In the genomic region with DNA sequence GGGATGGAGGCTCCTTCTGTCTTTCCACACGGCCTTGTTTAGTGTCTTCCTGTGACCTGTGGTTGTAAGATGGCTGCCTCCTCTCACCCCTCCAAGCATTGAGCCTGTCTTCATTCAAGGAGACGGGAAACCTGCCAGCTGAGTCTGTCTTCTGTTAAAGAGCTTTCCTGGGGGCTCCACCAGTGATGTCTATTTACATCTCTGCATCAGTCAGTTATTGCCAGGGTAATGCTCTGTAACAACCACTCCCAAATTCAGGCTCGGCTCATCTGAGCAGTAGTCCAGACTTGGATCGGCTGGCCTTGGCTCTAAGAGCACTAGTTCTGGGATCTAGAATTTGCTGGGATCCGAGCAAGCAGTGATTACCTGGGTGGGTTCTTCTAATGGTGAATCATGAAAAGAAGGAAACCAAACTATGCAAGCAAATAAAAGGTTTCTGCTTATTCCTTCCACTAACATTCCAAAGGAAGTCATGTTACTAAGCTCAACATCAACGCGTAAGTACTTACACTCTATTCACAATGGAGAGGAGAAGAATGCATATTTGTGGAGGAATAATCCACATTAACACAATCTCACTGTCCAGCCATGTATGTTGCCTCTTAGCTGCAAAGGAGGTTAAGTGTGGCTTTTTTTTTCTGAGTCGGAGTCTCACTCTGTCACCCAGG, we compare ENCODE assay signal across 21 cellular contexts.
"Had no signal": no experiment of that assay in that cellular context is flagged by ENCODE, and none has a peak within 500 bp of the region (broad histone marks: within the 10 kb centered on the region; RNA-seq: fewer than 3 reads in every experiment).

No MANE protein-coding gene starts in this region.

- H3K4me1 Mint-ChIP-seq: natural killer cell, neural progenitor cell had no signal

- DNase-seq: activated CD4-positive, alpha-beta T cell treated with anti-CD3 and anti-CD28 coated beads for 4 hours; activated CD4-positive, alpha-beta T cell treated with anti-CD3 and anti-CD28 coated beads, Interleukin-2, amount 50 U/mL, for 4 hours; activated naive CD4-positive, alpha-beta T cell; activated T-cell treated with anti-CD3 and anti-CD28 coated beads for 4 hours; activated T-cell treated with anti-CD3 and anti-CD28 coated beads, Interleukin-2, amount 50 U/mL, for 72 hours; cerebellar nuclear complex; colonic mucosa; kidney glomerular epithelial cell; natural killer cell; occipital lobe; right lobe of liver; stimulated activated CD4-positive, alpha-beta T cell treated with anti-CD3 and anti-CD28 coated beads, Interleukin-2, amount 100 ng/mL, for 48 hours; stimulated activated naive CD8-positive, alpha-beta T cell treated with anti-CD3 and anti-CD28 coated beads, Interleukin-15, Interleukin-2, amounts not matched to agents 100 U/mL and 50 U/mL, for 24 hours; T-helper 1 cell; testis; transverse colon had no signal

- H3K4me3 ChIP-seq: body of pancreas, colonic mucosa, neural progenitor cell, right lobe of liver, testis, transverse colon had no signal

- H3K9me3 Mint-ChIP-seq: activated T-cell treated with anti-CD3 and anti-CD28 coated beads, Interleukin-2, amount 50 U/mL, for 72 hours; natural killer cell; T-helper 2 cell treated with Interferon-gamma antibody and Interleukin-4, amounts not matched to agents 5 μg/mL and 100 μg/mL, for 36 hours had no signal

- H3K9me3 ChIP-seq: body of pancreas, colonic mucosa, right lobe of liver, testis, transverse colon had no signal

- ATAC-seq: activated naive CD4-positive, alpha-beta T cell treated with anti-CD3 and anti-CD28 coated beads, Interleukin-2, amount 50 U/mL, for 72 hours; activated T-cell treated with anti-CD3 and anti-CD28 coated beads, Interleukin-2, amount 50 U/mL, for 72 hours; body of pancreas; natural killer cell; right lobe of liver; stimulated activated naive CD8-positive, alpha-beta T cell treated with anti-CD3 and anti-CD28 coated beads, Interleukin-15, Interleukin-2, amounts not matched to agents 100 U/mL and 50 U/mL, for 24 hours had no signal

- H3K27ac Mint-ChIP-seq: activated naive CD4-positive, alpha-beta T cell treated with anti-CD3 and anti-CD28 coated beads, Interleukin-2, amount 50 U/mL, for 72 hours; activated T-cell treated with anti-CD3 and anti-CD28 coated beads, Interleukin-2, amount 50 U/mL, for 72 hours; natural killer cell; neural progenitor cell; T-helper 2 cell treated with Interferon-gamma antibody and Interleukin-4, amounts not matched to agents 5 μg/mL and 100 μg/mL, for 36 hours had no signal

- H3K4me1 ChIP-seq: colonic mucosa, neural progenitor cell had no signal

- H3K36me3 ChIP-seq: colonic mucosa, neural progenitor cell, right lobe of liver, transverse colon had no signal

- H3K27me3 ChIP-seq: body of pancreas, colonic mucosa, neural progenitor cell, right lobe of liver, testis, transverse colon had no signal

- H3K4me3 Mint-ChIP-seq: activated T-cell treated with anti-CD3 and anti-CD28 coated beads, Interleukin-2, amount 50 U/mL, for 72 hours; natural killer cell; neural progenitor cell; T-helper 2 cell treated with Interferon-gamma antibody and Interleukin-4, amounts not matched to agents 5 μg/mL and 100 μg/mL, for 36 hours had no signal

- H3K36me3 Mint-ChIP-seq: activated naive CD4-positive, alpha-beta T cell treated with anti-CD3 and anti-CD28 coated beads, Interleukin-2, amount 50 U/mL, for 72 hours; natural killer cell; neural progenitor cell had no signal

- H3K27ac ChIP-seq: colonic mucosa, neural progenitor cell, right lobe of liver, testis, transverse colon, VCaP had no signal
